In genomic region chr6:15997751-15998388, GRCh38 we compare ENCODE assay signal across 21 cellular contexts.
DNase-seq lines count a peak whose midpoint lies in the region; ATAC-seq, FAIRE-seq and TF ChIP-seq lines count a peak whose summit lies in the region.
"Had no signal": no experiment of that assay in that cellular context is flagged by ENCODE, and none has a peak within 500 bp of the region (broad histone marks: within the 10 kb centered on the region; RNA-seq: fewer than 3 reads in every experiment).

No MANE protein-coding gene starts in this region.

- 60% methylated on average over 5 of the region's 5 CpGs for WGBS in SK-N-SH (ENCODE audit: low lambda C conversion rate)
- WGBS in K562 (ENCODE audit: insufficient coverage, low coverage, missing lambda C conversion rate): 31% methylated on average over 5 of the region's 5 CpGs

- DNase-seq in SK-N-SH (no peak), K562 (ENCODE audit: extremely low read depth in 1 of 4, low spot score in 3 of 4) (peak in 2 of 4 experiments; percentile 26 to 54), lower lobe of right lung (no peak), PC-9 (no peak), inferior parietal cortex (ENCODE audit: extremely low spot score) (no peak), mucosa of gallbladder (ENCODE audit: low spot score) (no peak)
- no peak for DNase-seq in CD4-positive, alpha-beta T cell
- DNase-seq: AML-193, COR-L47, H9, NCI-H1105 treated with DMSO at 0.1 percent for 48 hours, NCI-H1694 treated with DMSO at 0.1 percent for 48 hours, NCI-H2227 treated with DMSO at 0.1 percent for 48 hours, NCI-H510A treated with DMSO at 0.1 percent for 48 hours, NCI-H774, OCI-M1, SHP77 had no signal

- no peak for TF ChIP-seq RAD21 in SK-N-SH (IDR thresholded peaks at IDR 0.05; ENCODE audit: low read length)
- no peak for TF ChIP-seq RAD21 in K562 (CRISPR knock-in tag; conservative IDR thresholded peaks at IDR 0.05 in 1 of 2, IDR thresholded peaks at IDR 0.05 in 1 of 2)

- H3K9me1 ChIP-seq in K562 (ENCODE audit: control insufficient read depth, insufficient read depth, low read length): no peaks in the 10 kb centered on the region

- intact Hi-C loops in K562 (cut with micrococcal nuclease) (no loop called here), lower lobe of right lung (cut with DNase I) (no loop called here), PC-9 (cut with micrococcal nuclease; ENCODE audit: unreplicated experiment) (no loop called here)
- intact Hi-C loops in CD4-positive, alpha-beta T cell (cut with DNase I, micrococcal nuclease): no loop called here

- BruUV-seq in K562 (replicated peaks; lab: Mats Ljungman, UMichigan): no TSS peak
- no TSS peak for BruUV-seq in PC-9 (replicated peaks; lab: Mats Ljungman, UMichigan)

- H4K20me1 ChIP-seq in SK-N-SH (ENCODE audit: insufficient read depth) (no peaks in the 10 kb centered on the region), K562 (replicated peaks; ENCODE audit: control insufficient read depth, insufficient read depth, low read length) (no peaks in the 10 kb centered on the region), PC-9 (ENCODE audit: insufficient read depth) (no peaks in the 10 kb centered on the region)

- no peaks in the 10 kb centered on the region for H3K27me3 ChIP-seq in SK-N-SH (ENCODE audit: insufficient read depth)
- no peaks in the 10 kb centered on the region for H3K27me3 ChIP-seq in K562 (ENCODE audit: control insufficient read depth in 2 of 2, insufficient read depth in 2 of 2, low read length in 2 of 2)
- H3K27me3 ChIP-seq in lower lobe of right lung (ENCODE audit: low read depth): no peaks in the 10 kb centered on the region
- peaks cover 76% of the 10 kb centered on the region for H3K27me3 ChIP-seq in PC-9 (ENCODE audit: insufficient read depth, low read depth)
- no peaks in the 10 kb centered on the region for H3K27me3 ChIP-seq in CD4-positive, alpha-beta T cell (ENCODE audit: control insufficient read depth, insufficient read depth, low read length)

- H3K4me1 ChIP-seq in SK-N-SH (ENCODE audit: control insufficient read depth in 1 of 2, insufficient read depth in 2 of 2, low read depth in 1 of 2, low read length in 1 of 2) (peaks cover 0 to 13% of the 10 kb centered on the region in 2 experiments; a peak in 1 of 4 replicates), K562 (replicated peaks in 1 of 2; ENCODE audit: control insufficient read depth in 2 of 2, insufficient read depth in 2 of 2, low read length in 2 of 2) (peaks cover 30 to 75% of the 10 kb centered on the region in 2 experiments), lower lobe of right lung (peaks cover 27% of the 10 kb centered on the region), PC-9 (replicated peaks; ENCODE audit: insufficient read depth) (no peaks in the 10 kb centered on the region)

- CTCF ChIA-PET in SK-N-SH (lab: Yijun Ruan, JAX): no interaction called here
- CTCF ChIA-PET in K562 (lab: Yijun Ruan, JAX; ENCODE audit: low intra/inter-chr PET ratio): no interaction called here
- CTCF ChIA-PET in PC-9 (lab: Charles Lee): no interaction called here
- CTCF ChIA-PET in CD4-positive, alpha-beta T cell (lab: Charles Lee): no interaction called here

- H3K4me3 ChIP-seq in SK-N-SH (ENCODE audit: low read depth in 2 of 2, low read length in 1 of 2): no peak overlapping the region
- no peak overlapping the region for H3K4me3 ChIP-seq in K562
- no peak overlapping the region for H3K4me3 ChIP-seq in lower lobe of right lung
- no peak overlapping the region for H3K4me3 ChIP-seq in PC-9

- H3K27ac Mint-ChIP-seq in CD4-positive, alpha-beta T cell: no peak overlapping the region

- no peak overlapping the region for H3K4me3 Mint-ChIP-seq in CD4-positive, alpha-beta T cell
- H3K4me3 Mint-ChIP-seq: H9 had no signal

- H3K36me3 Mint-ChIP-seq in CD4-positive, alpha-beta T cell (ENCODE audit: low read depth): no peaks in the 10 kb centered on the region

- POLR2A ChIA-PET in SK-N-SH (lab: Yijun Ruan, JAX): no interaction called here
- POLR2A ChIA-PET in K562 (lab: Yijun Ruan, JAX): interaction anchor here (0.5 to 1.6 kb wide), 6 partner anchors 10 to 521 kb away, joined by 3 to 5 read pairs (median 4); partner anchors contain the start of gene MYLIP
- POLR2A ChIA-PET in PC-9 (lab: Charles Lee; ENCODE audit: unreplicated experiment): no interaction called here
- POLR2A ChIA-PET in CD4-positive, alpha-beta T cell (lab: Charles Lee): no interaction called here

- no peak for TF ChIP-seq EP300 in SK-N-SH (IDR thresholded peaks at IDR 0.05; ENCODE audit: borderline replicate concordance in 1 of 2, low read depth in 1 of 2, low read length in 1 of 2)
- no peak for TF ChIP-seq EP300 in K562 (IDR thresholded peaks at IDR 0.05; ENCODE audit: low read length)

- no peak overlapping the region for H2AFZ ChIP-seq in SK-N-SH (ENCODE audit: low read depth)
- H2AFZ ChIP-seq in K562 (ENCODE audit: low read depth, low read length): peak overlapping the region; percentile 37
- H2AFZ ChIP-seq in PC-9: no peak overlapping the region

- TF ChIP-seq CTCF in SK-N-SH (IDR thresholded peaks at IDR 0.05) (no peak), K562 (IDR thresholded peaks at IDR 0.05 in 2 of 3, conservative IDR thresholded peaks at IDR 0.05 in 1 of 3; ENCODE audit: insufficient read depth in 2 of 3, low read depth in 1 of 3, low read length in 3 of 3) (no peak), lower lobe of right lung (IDR thresholded peaks at IDR 0.05) (no peak), PC-9 (conservative IDR thresholded peaks at IDR 0.05) (no peak)
- TF ChIP-seq CTCF in CD4-positive, alpha-beta T cell (IDR thresholded peaks at IDR 0.05): no peak

- in situ Hi-C loops in K562 (cut with MboI): no loop called here

- H3K36me3 ChIP-seq in SK-N-SH (replicated peaks in 1 of 2; ENCODE audit: control insufficient read depth in 1 of 2, insufficient read depth in 2 of 2, low read length in 1 of 2): no peaks in the 10 kb centered on the region
- no peaks in the 10 kb centered on the region for H3K36me3 ChIP-seq in K562 (ENCODE audit: control insufficient read depth, insufficient read depth, low read length)
- H3K36me3 ChIP-seq in lower lobe of right lung: no peaks in the 10 kb centered on the region
- no peaks in the 10 kb centered on the region for H3K36me3 ChIP-seq in PC-9 (ENCODE audit: low read depth)

- H3K9ac ChIP-seq in SK-N-SH (no peak overlapping the region), K562 (ENCODE audit: insufficient read depth in 1 of 2, low read depth in 2 of 2, low read length in 2 of 2) (peak overlapping the region in 1 of 2 experiments; percentile 2; a peak in 1 of 4 replicates)

- no peaks in the 10 kb centered on the region for H3K9me3 Mint-ChIP-seq in CD4-positive, alpha-beta T cell
- H3K9me3 Mint-ChIP-seq: H9 had no signal

- TF ChIP-seq POLR2A in K562 (conservative IDR thresholded peaks at IDR 0.05): no peak

- H3K79me2 ChIP-seq in SK-N-SH (ENCODE audit: insufficient read depth): no peaks in the 10 kb centered on the region
- H3K79me2 ChIP-seq in K562 (ENCODE audit: control insufficient read depth, insufficient read depth, low read length): no peaks in the 10 kb centered on the region
- no peaks in the 10 kb centered on the region for H3K79me2 ChIP-seq in PC-9 (ENCODE audit: low read depth)

- no peak overlapping the region for H3K27ac ChIP-seq in SK-N-SH (ENCODE audit: low read depth in 2 of 2, low read length in 1 of 2)
- peak overlapping the region; percentile 1; the same call in 1 of the 3 replicates for H3K27ac ChIP-seq in K562 (ENCODE audit: extremely low read depth, low read depth, low read length)
- H3K27ac ChIP-seq in lower lobe of right lung: no peak overlapping the region
- H3K27ac ChIP-seq in PC-9: no peak overlapping the region
- no peak overlapping the region for H3K27ac ChIP-seq in CD4-positive, alpha-beta T cell (ENCODE audit: low read depth, low read length)
- H3K27ac ChIP-seq: 22Rv1, C4-2B had no signal

- H3K9me3 ChIP-seq in SK-N-SH: no peaks in the 10 kb centered on the region
- no peaks in the 10 kb centered on the region for H3K9me3 ChIP-seq in K562 (replicated peaks; ENCODE audit: control insufficient read depth, insufficient read depth, low read depth, low read length)
- H3K9me3 ChIP-seq in lower lobe of right lung: no peaks in the 10 kb centered on the region
- no peaks in the 10 kb centered on the region for H3K9me3 ChIP-seq in PC-9 (ENCODE audit: insufficient read depth, low read depth)
- H3K9me3 ChIP-seq in CD4-positive, alpha-beta T cell (ENCODE audit: control insufficient read depth, low read length): no peaks in the 10 kb centered on the region

- peaks cover 5% of the 10 kb centered on the region for H3K27me3 Mint-ChIP-seq in CD4-positive, alpha-beta T cell

- ATAC-seq in SK-N-SH treated with all-trans-retinoic acid at 6 μM for 48 hours (no peak), K562 (no peak), lower lobe of right lung (peak; percentile 12 to 30)
- ATAC-seq in CD4-positive, alpha-beta T cell (ENCODE audit: poor library complexity): no peak

- H3K9me2 ChIP-seq in SK-N-SH (no peaks in the 10 kb centered on the region), PC-9 (ENCODE audit: insufficient read depth) (no peaks in the 10 kb centered on the region)

- H3F3A ChIP-seq in SK-N-SH (replicated peaks; ENCODE audit: insufficient read depth): no peaks in the 10 kb centered on the region
- H3F3A ChIP-seq in PC-9 (ENCODE audit: insufficient read depth, low read depth): no peaks in the 10 kb centered on the region

- H3K4me2 ChIP-seq in SK-N-SH (no peak overlapping the region), K562 (ENCODE audit: insufficient read depth, low read length) (peak overlapping the region; percentile 22; the same call in 1 of the 2 replicates), PC-9 (no peak overlapping the region)

- no peaks in the 10 kb centered on the region for H3K4me1 Mint-ChIP-seq in CD4-positive, alpha-beta T cell (ENCODE audit: low read depth)

- FAIRE-seq in K562 (lab: Jason Lieb, UNC): no peak
- FAIRE-seq: G401.6 had no signal

TF ChIP-seq in SK-N-SH treated with all-trans-retinoic acid at 6 μM for 48 hours, 23 proteins besides CTCF, POLR2A, EP300 and RAD21:
- TF ChIP-seq ISL1 (CRISPR knock-in tag; IDR thresholded peaks at IDR 0.05) (peak; percentile 76), ZFP3 (CRISPR knock-in tag; IDR thresholded peaks at IDR 0.05) (no peak), PPARA (CRISPR knock-in tag; IDR thresholded peaks at IDR 0.05; ENCODE audit: borderline replicate concordance) (no peak)

TF ChIP-seq in K562, 482 proteins besides CTCF, POLR2A, EP300 and RAD21 (continues in another document):
- TF ChIP-seq ZNF140 (CRISPR knock-in tag; IDR thresholded peaks at IDR 0.05) (no peak), SMARCA4 (IDR thresholded peaks at IDR 0.05) (peak; percentile 38), ADNP (tag; IDR thresholded peaks at IDR 0.05) (no peak), HCFC1 (IDR thresholded peaks at IDR 0.05; ENCODE audit: low read depth, low read length) (no peak), CREB1 (IDR thresholded peaks at IDR 0.05) (no peak), CREB1 (CRISPR knock-in tag; IDR thresholded peaks at IDR 0.05) (no peak), TAL1 (IDR thresholded peaks at IDR 0.05) (peak; percentile 43; the same call in 1 of the 2 replicates), TCF3 (CRISPR knock-in tag; IDR thresholded peaks at IDR 0.05) (peak; percentile 43)

Comparison
In these comparisons a context has a peak if more than half of its experiments do, and no peak if none do; other contexts are left out.
1. ATAC-seq: peak in lower lobe of right lung (2 of 2); none in SK-N-SH treated with all-trans-retinoic acid at 6 μM for 48 hours (single experiment), K562 (single experiment) and CD4-positive, alpha-beta T cell (single experiment).